Comparison of ENCODE assay signal across 8 cellular contexts in the genomic region with DNA sequence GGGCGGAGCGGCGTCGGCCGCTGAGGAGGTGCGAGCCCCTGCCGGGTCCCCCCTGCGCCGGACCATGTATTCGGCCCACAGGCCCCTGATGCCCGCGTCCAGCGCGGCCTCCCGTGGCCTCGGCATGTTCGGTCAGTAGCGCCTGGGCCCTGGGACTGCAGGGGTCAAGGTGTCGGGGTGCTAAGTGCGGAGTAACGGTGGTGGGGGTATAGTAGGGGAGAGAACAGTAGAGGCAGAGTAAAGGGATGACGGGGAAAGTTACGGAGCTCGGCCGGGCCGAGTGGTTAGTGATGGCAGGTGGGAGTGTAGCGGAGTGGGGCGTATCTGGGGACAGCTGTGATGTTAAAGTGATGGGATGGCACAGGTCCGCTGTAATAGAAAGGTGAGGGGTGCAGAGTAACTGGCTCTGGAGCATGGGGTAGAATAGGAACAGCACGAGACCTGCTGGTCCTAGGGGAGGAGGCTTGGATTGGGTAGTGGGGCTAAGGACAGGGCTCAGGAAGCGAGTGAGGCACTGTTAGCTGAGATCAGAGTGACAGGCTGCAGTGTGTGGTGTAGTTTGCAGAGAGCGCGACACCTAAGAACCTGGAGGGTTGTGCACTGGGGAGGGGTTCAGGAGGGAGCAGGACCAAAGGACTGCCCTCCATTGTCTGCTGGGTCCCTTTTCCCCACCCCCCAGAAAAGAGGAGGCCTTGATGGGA. TPM values are rescaled to one million over a fixed set of nuclear protein-coding genes. Genes with fewer than 3 reads are reported as not detected.
DNase-seq lines count a peak whose midpoint lies in the region; ATAC-seq, FAIRE-seq and TF ChIP-seq lines count a peak whose summit lies in the region.

No MANE protein-coding gene starts in this region.

- peak overlapping the region; percentile 81 for H3K23ac ChIP-seq in mesendoderm (ENCODE audit: low read length)

- DNase-seq in GM18507 (ENCODE audit: extremely low spot score, insufficient read length, low read depth) (no peak), NCI-H69 (lab: John Stamatoyannopoulos, UW) (peak; percentile 65), cardiac fibroblast (ENCODE audit: low read depth in 2 of 2) (no peak), mesendoderm (peak; percentile 46), uterus (peak; percentile 49 to 54), SIG-M5 (lab: John Stamatoyannopoulos, UW) (no peak), HuH-7.5 (ENCODE audit: low spot score) (no peak)

- no peak overlapping the region for H2AK5ac ChIP-seq in mesendoderm (ENCODE audit: low read length)

- H3K4me2 ChIP-seq in mesendoderm (ENCODE audit: low read length), result peak overlapping the region; percentile 93

- H3K18ac ChIP-seq in mesendoderm (ENCODE audit: low read length), result peak overlapping the region; percentile 24

- H3K36me3 ChIP-seq in mesendoderm (ENCODE audit: control insufficient read depth, insufficient read depth, low read length) (peaks cover 5% of the 10 kb centered on the region), uterus (no peaks in the 10 kb centered on the region)

- H3K4ac ChIP-seq in mesendoderm (ENCODE audit: low read depth, low read length), result no peak overlapping the region

- TF ChIP-seq POLR2A in uterus (IDR thresholded peaks at IDR 0.05), result no peak

- H2BK5ac ChIP-seq in mesendoderm (ENCODE audit: low read length), result no peak overlapping the region

- no peak overlapping the region for H2BK15ac ChIP-seq in mesendoderm (replicated peaks; ENCODE audit: low read depth)

- no peak overlapping the region for H4K8ac ChIP-seq in mesendoderm (ENCODE audit: low read depth, low read length)

- peaks cover 18% of the 10 kb centered on the region for H3K79me1 ChIP-seq in mesendoderm (ENCODE audit: low read length)

- H3K27ac ChIP-seq in mesendoderm (ENCODE audit: low read depth, low read length), result no peak overlapping the region
- H3K27ac ChIP-seq in uterus, result peak overlapping the region; percentile 91 to 97

- no peak overlapping the region for H4K5ac ChIP-seq in mesendoderm (ENCODE audit: low read length)

- peak overlapping the region; percentile 63 to 76 for H3K4me3 ChIP-seq in cardiac fibroblast (replicated peaks in 1 of 2; ENCODE audit: low read depth in 2 of 2, low read length in 2 of 2)
- peak overlapping the region; percentile 66 for H3K4me3 ChIP-seq in mesendoderm (ENCODE audit: low read length)
- peak overlapping the region; percentile 56 to 74 for H3K4me3 ChIP-seq in uterus

- peak; percentile 64 for FAIRE-seq in GM18507 (lab: Jason Lieb, UNC)

- H3K4me1 ChIP-seq in mesendoderm (ENCODE audit: control insufficient read depth, low read depth, low read length) (peaks cover 13% of the 10 kb centered on the region), uterus (peaks cover 6 to 43% of the 10 kb centered on the region in 2 donors)

- H3K56ac ChIP-seq in mesendoderm (ENCODE audit: low read length), result peak overlapping the region; percentile 89

- H3K27me3 ChIP-seq in mesendoderm (ENCODE audit: insufficient read depth, low read length, poor library complexity), result no peaks in the 10 kb centered on the region
- H3K27me3 ChIP-seq in uterus, result no peaks in the 10 kb centered on the region

- peak overlapping the region; percentile 87 for H3K9ac ChIP-seq in mesendoderm (ENCODE audit: low read length)

- no CpG with 5 or more reads among the region's 33 CpGs for WGBS in mesendoderm (ENCODE audit: extremely low coverage, insufficient coverage, low lambda C conversion rate)

- TF ChIP-seq CTCF in cardiac fibroblast (IDR thresholded peaks at IDR 0.05; ENCODE audit: low read depth, low read length) (no peak), uterus (IDR thresholded peaks at IDR 0.05) (no peak)

- no peak overlapping the region for H2BK120ac ChIP-seq in mesendoderm (ENCODE audit: low read depth, low read length)

- intact Hi-C loops in uterus (cut with DNase I; ENCODE audit: low total_unique reads), result no loop called here

- no peak for ATAC-seq in HG03521 (IDR thresholded peaks at IDR 0.05; ENCODE audit: unreplicated experiment)

- H3K9me3 ChIP-seq in uterus, result no peaks in the 10 kb centered on the region

- H3K79me2 ChIP-seq in mesendoderm (ENCODE audit: control insufficient read depth, insufficient read depth, low read length), result peaks cover 13% of the 10 kb centered on the region

RNA-seq across cellular contexts. Expression of a gene that starts 15.7 kb away (rescaled TPM):
- polyA plus RNA-seq in mesendoderm (2013, experiment 1 of 2), result 21.7 TPM
- 22.2 TPM for polyA plus RNA-seq in mesendoderm (2013, experiment 2 of 2)
- 100 to 1,000 TPM in 1 of 4 donors, 10 to 100 TPM in 3; 28.7 to 155 (median 47.4) TPM for total RNA-seq in uterus

RNA-seq across cellular contexts. Expression of a gene that starts 17.1 kb away (rescaled TPM):
- polyA plus RNA-seq in mesendoderm (2013, experiment 1 of 2), result 4.3 TPM
- 4.4 TPM for polyA plus RNA-seq in mesendoderm (2013, experiment 2 of 2)
- under 1 TPM in 1 of 4 donors, not detected in 3; 0.14 TPM for total RNA-seq in uterus

RNA-seq across cellular contexts. Expression of a gene that starts 17.6 kb away (rescaled TPM):
- polyA plus RNA-seq in mesendoderm (2013, experiment 1 of 2), result 81.4 TPM
- 78.9 TPM for polyA plus RNA-seq in mesendoderm (2013, experiment 2 of 2)
- 10 to 100 TPM in 2 of 4 donors, 1 to 10 TPM in 1, not detected in 1; 5.6 to 35.0 (median 19.4) TPM for total RNA-seq in uterus

RNA-seq across cellular contexts. Expression of a gene that starts 28.3 kb away (rescaled TPM):
- polyA plus RNA-seq in mesendoderm (2013, experiment 1 of 2), result 1.2 TPM
- 1.2 TPM for polyA plus RNA-seq in mesendoderm (2013, experiment 2 of 2)
- total RNA-seq in uterus, result under 1 TPM in 1 of 4 donors, not detected in 3; 0.69 TPM

RNA-seq across cellular contexts. Expression of a gene that starts 29.9 kb away (rescaled TPM):
- polyA plus RNA-seq in mesendoderm (2013, experiment 1 of 2), result 42.7 TPM
- 42.7 TPM for polyA plus RNA-seq in mesendoderm (2013, experiment 2 of 2)
- 100 to 1,000 TPM in 1 of 4 donors, 10 to 100 TPM in 3; 14.1 to 141 (median 42.9) TPM for total RNA-seq in uterus

Comparison
In these comparisons a context has a peak if more than half of its experiments do, and no peak if none do; other contexts are left out.
1. DNase-seq: peak in NCI-H69 (single experiment), mesendoderm (single experiment) and uterus (2 of 2); none in GM18507 (single experiment), cardiac fibroblast (0 of 2), SIG-M5 (single experiment) and HuH-7.5 (single experiment).
2. Peak in every context shown above with its lines, with median percentiles within 50 percentile points of each other: H3K4me3 ChIP-seq.